Comparison of ENCODE assay signal across 25 cellular contexts in the genomic region with DNA sequence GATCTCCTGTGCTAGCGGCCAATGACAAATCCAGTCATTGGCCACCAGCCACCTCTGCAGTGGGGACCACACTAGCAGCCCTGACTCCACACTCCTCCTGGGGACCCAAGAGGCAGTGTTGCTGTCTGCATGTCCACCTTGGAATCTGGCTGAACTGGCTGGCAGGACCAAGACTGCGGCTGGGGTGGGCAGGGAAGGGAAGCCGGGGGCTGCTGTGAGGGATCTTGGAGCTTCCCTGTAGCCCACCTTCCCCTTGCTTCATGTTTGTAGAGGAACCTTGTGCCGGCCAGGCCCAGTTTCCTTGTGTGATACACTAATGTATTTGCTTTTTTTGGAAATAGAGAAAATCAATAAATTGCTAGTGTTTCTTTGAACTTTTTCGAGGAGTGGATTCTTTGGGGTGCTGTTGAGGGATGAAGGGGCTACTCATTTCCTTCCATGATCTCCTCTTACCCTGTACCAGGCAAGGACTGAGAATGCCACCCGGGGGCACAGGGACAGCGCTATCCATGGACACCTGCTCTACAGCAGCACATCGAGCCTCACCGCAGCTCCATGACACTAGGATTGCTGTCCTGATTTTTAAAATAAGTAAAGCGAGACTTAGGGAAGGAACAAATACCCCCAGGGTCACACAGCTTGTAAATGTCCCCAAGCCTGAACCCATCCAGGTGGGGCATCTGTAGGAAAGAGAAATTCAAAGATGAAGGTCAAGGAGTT. TPM values are rescaled to one million over a fixed set of nuclear protein-coding genes. Genes with fewer than 3 reads are reported as not detected.
"Had no signal": no experiment of that assay in that cellular context is flagged by ENCODE, and none has a peak within 500 bp of the region (broad histone marks: within the 10 kb centered on the region; RNA-seq: fewer than 3 reads in every experiment).

No MANE protein-coding gene starts in this region.

- H3K4me1 ChIP-seq: testis, tibial nerve had no signal

- H3K27ac Mint-ChIP-seq: naive B cell; stimulated activated effector memory CD8-positive, alpha-beta T cell treated with anti-CD3 and anti-CD28 coated beads, Interleukin-12 subunit alpha, Interleukin-12 subunit beta, amount 100 ng/mL, for 72 hours had no signal

- ATAC-seq: esophagus mucosa; heart right ventricle; left lung; right cardiac atrium; stimulated activated effector memory CD8-positive, alpha-beta T cell treated with anti-CD3 and anti-CD28 coated beads, Interleukin-12 subunit alpha, Interleukin-12 subunit beta, amount 100 ng/mL, for 72 hours; stimulated activated naive CD8-positive, alpha-beta T cell treated with anti-CD3 and anti-CD28 coated beads, Interleukin-15, Interleukin-2, amounts not matched to agents 100 U/mL and 50 U/mL, for 24 hours had no signal

- H3K9me3 ChIP-seq: heart right ventricle, left lung, neutrophil, testis, tibial nerve had no signal

- H3K36me3 Mint-ChIP-seq: naive B cell; stimulated activated effector memory CD8-positive, alpha-beta T cell treated with anti-CD3 and anti-CD28 coated beads, Interleukin-12 subunit alpha, Interleukin-12 subunit beta, amount 100 ng/mL, for 72 hours had no signal

- H3K4me3 ChIP-seq: dorsolateral prefrontal cortex, heart right ventricle, left lung, lung, smooth muscle cell, testis, tibial nerve had no signal

- H3K36me3 ChIP-seq: heart right ventricle, left lung, neutrophil, tibial nerve had no signal

- H3K9me3 Mint-ChIP-seq: naive B cell; stimulated activated effector memory CD8-positive, alpha-beta T cell treated with anti-CD3 and anti-CD28 coated beads, Interleukin-12 subunit alpha, Interleukin-12 subunit beta, amount 100 ng/mL, for 72 hours had no signal

- H3K27ac ChIP-seq: dorsolateral prefrontal cortex, heart right ventricle, left lung, neutrophil, testis, tibial nerve had no signal

- H3K4me3 Mint-ChIP-seq: naive B cell; stimulated activated effector memory CD8-positive, alpha-beta T cell treated with anti-CD3 and anti-CD28 coated beads, Interleukin-12 subunit alpha, Interleukin-12 subunit beta, amount 100 ng/mL, for 72 hours had no signal

- H3K27me3 ChIP-seq: dorsolateral prefrontal cortex, heart right ventricle, left lung, testis, tibial nerve had no signal

- DNase-seq: central memory CD4-positive, alpha-beta T cell; cortex of kidney; effector CD8-positive, alpha-beta T cell; heart right ventricle; hypothalamus; left lung; mesendoderm; naive B cell; stimulated activated CD4-positive, alpha-beta T cell treated with anti-CD3 and anti-CD28 coated beads, Interleukin-4, amount 100 ng/mL, for 1 hour; stimulated activated CD8-positive, alpha-beta memory T cell treated with anti-CD3 and anti-CD28 coated beads, Interleukin-4, amount 100 ng/mL, for 48 hours; stimulated activated naive CD8-positive, alpha-beta T cell treated with anti-CD3 and anti-CD28 coated beads, Interleukin-15, Interleukin-2, amounts not matched to agents 100 U/mL and 50 U/mL, for 24 hours; testis had no signal

- H3K4me1 Mint-ChIP-seq: naive B cell; stimulated activated effector memory CD8-positive, alpha-beta T cell treated with anti-CD3 and anti-CD28 coated beads, Interleukin-12 subunit alpha, Interleukin-12 subunit beta, amount 100 ng/mL, for 72 hours had no signal

RNA-seq across cellular contexts. Expression of gene TNNT2, which starts 44.7 kb away (rescaled TPM):
- total RNA-seq: fibroblast of lung, frontal cortex, osteoblast, pulmonary artery endothelial cell had no signal
- polyA plus RNA-seq: neural cell had no signal

RNA-seq across cellular contexts. Expression of gene PKP1, which starts 49.5 kb away (rescaled TPM):
- polyA plus RNA-seq: neural cell had no signal
